Comparison of ENCODE assay signal across 23 cellular contexts in genomic region chr13:54486421-54487166, GRCh38.
"Had no signal": no experiment of that assay in that cellular context is flagged by ENCODE, and none has a peak within 500 bp of the region (broad histone marks: within the 10 kb centered on the region; RNA-seq: fewer than 3 reads in every experiment).

No MANE protein-coding gene starts in this region.

- H3K27me3 ChIP-seq: adrenal gland, body of pancreas had no signal

- H3K27ac ChIP-seq: adrenal gland, body of pancreas, VCaP had no signal

- H3K9me3 Mint-ChIP-seq: activated CD4-positive, alpha-beta memory T cell treated with anti-CD3 and anti-CD28 coated beads, Interleukin-2, amount 10 ng/mL, durations not matched to agents 7 days and 5 days had no signal

- H3K4me3 ChIP-seq: adrenal gland, body of pancreas had no signal

- H3K4me1 Mint-ChIP-seq: activated CD4-positive, alpha-beta memory T cell treated with anti-CD3 and anti-CD28 coated beads, Interleukin-2, amount 10 ng/mL, durations not matched to agents 7 days and 5 days; activated CD4-positive, alpha-beta T cell treated with anti-CD3 and anti-CD28 coated beads for 36 hours; activated naive CD8-positive, alpha-beta T cell treated with anti-CD3 and anti-CD28 coated beads, Interleukin-2, amount 10 ng/mL, durations not matched to agents 7 days and 5 days; central memory CD8-positive, alpha-beta T cell; T-helper 17 cell had no signal

- H3K4me3 Mint-ChIP-seq: activated CD4-positive, alpha-beta memory T cell treated with anti-CD3 and anti-CD28 coated beads, Interleukin-2, amount 10 ng/mL, durations not matched to agents 7 days and 5 days; activated CD4-positive, alpha-beta T cell treated with anti-CD3 and anti-CD28 coated beads for 36 hours; activated naive CD8-positive, alpha-beta T cell treated with anti-CD3 and anti-CD28 coated beads, Interleukin-2, amount 10 ng/mL, durations not matched to agents 7 days and 5 days; activated T-cell treated with anti-CD3 and anti-CD28 coated beads, Interleukin-2, amount 50 U/mL, for 72 hours; central memory CD8-positive, alpha-beta T cell; T-helper 17 cell had no signal

- H3K36me3 Mint-ChIP-seq: activated naive CD8-positive, alpha-beta T cell treated with anti-CD3 and anti-CD28 coated beads, Interleukin-2, amount 10 ng/mL, durations not matched to agents 7 days and 5 days had no signal

- DNase-seq: activated CD4-positive, alpha-beta memory T cell treated with anti-CD3 and anti-CD28 coated beads, Interleukin-2, amount 10 ng/mL, durations not matched to agents 7 days and 5 days; activated CD4-positive, alpha-beta T cell treated with anti-CD3 and anti-CD28 coated beads for 36 hours; activated CD4-positive, alpha-beta T cell treated with anti-CD3 and anti-CD28 coated beads, Interleukin-2, amount 50 U/mL, for 1 hour; activated CD8-positive, alpha-beta memory T cell treated with anti-CD3 and anti-CD28 coated beads, Interleukin-2, amount 50 U/mL, for 4 hours; activated naive CD4-positive, alpha-beta T cell treated with anti-CD3 and anti-CD28 coated beads, Interleukin-2, amount 50 U/mL, for 16 hours; activated naive CD8-positive, alpha-beta T cell treated with anti-CD3 and anti-CD28 coated beads, Interleukin-2, amount 10 ng/mL, durations not matched to agents 7 days and 5 days; activated T-cell treated with anti-CD3 and anti-CD28 coated beads, Interleukin-2, amount 50 U/mL, for 72 hours; adrenal gland; anterior cingulate cortex; body of pancreas; MM.1S; NCI-H1105; NCI-H1436 treated with DMSO at 0.1 percent for 48 hours; NCI-H187; NCI-H2081; NCI-H2171; NCI-H226; SIG-M5; T-helper 17 cell; T-helper 9 cell had no signal

- H3K9me3 ChIP-seq: adrenal gland, body of pancreas had no signal

- ATAC-seq: activated CD4-positive, alpha-beta T cell treated with anti-CD3 and anti-CD28 coated beads for 36 hours; activated T-cell treated with anti-CD3 and anti-CD28 coated beads, Interleukin-2, amount 50 U/mL, for 72 hours; body of pancreas; T-helper 17 cell had no signal

- H3K27ac Mint-ChIP-seq: activated CD4-positive, alpha-beta memory T cell treated with anti-CD3 and anti-CD28 coated beads, Interleukin-2, amount 10 ng/mL, durations not matched to agents 7 days and 5 days; activated CD4-positive, alpha-beta T cell treated with anti-CD3 and anti-CD28 coated beads for 36 hours; activated naive CD8-positive, alpha-beta T cell treated with anti-CD3 and anti-CD28 coated beads, Interleukin-2, amount 10 ng/mL, durations not matched to agents 7 days and 5 days; activated T-cell treated with anti-CD3 and anti-CD28 coated beads, Interleukin-2, amount 50 U/mL, for 72 hours; activated T-helper 2 cell treated with anti-CD3 and anti-CD28 coated beads, Interferon-gamma antibody, Interleukin-2, Interleukin-4, amounts not matched to agents 10 μg/mL and 5 μg/mL and 100 μg/mL, durations not matched to agents 14 hours and 24 hours and 36 hours; T-helper 17 cell had no signal

- H3K4me1 ChIP-seq: adrenal gland, body of pancreas had no signal

- H3K27me3 Mint-ChIP-seq: activated CD4-positive, alpha-beta memory T cell treated with anti-CD3 and anti-CD28 coated beads, Interleukin-2, amount 10 ng/mL, durations not matched to agents 7 days and 5 days; activated CD4-positive, alpha-beta T cell treated with anti-CD3 and anti-CD28 coated beads for 36 hours; activated naive CD8-positive, alpha-beta T cell treated with anti-CD3 and anti-CD28 coated beads, Interleukin-2, amount 10 ng/mL, durations not matched to agents 7 days and 5 days; central memory CD8-positive, alpha-beta T cell; T-helper 17 cell had no signal

- H3K36me3 ChIP-seq: adrenal gland had no signal
